In genomic region chr15:70950953-70951352, GRCh38 we compare ENCODE assay signal across 38 cellular contexts. TPM values are rescaled to one million over a fixed set of nuclear protein-coding genes. Genes with fewer than 3 reads are reported as not detected.
"Had no signal": no experiment of that assay in that cellular context is flagged by ENCODE, and none has a peak within 500 bp of the region (broad histone marks: within the 10 kb centered on the region; RNA-seq: fewer than 3 reads in every experiment).

No MANE protein-coding gene starts in this region.

- H3K4me3 Mint-ChIP-seq: activated naive CD4-positive, alpha-beta T cell treated with anti-CD3 and anti-CD28 coated beads for 36 hours; activated naive CD4-positive, alpha-beta T cell treated with anti-CD3 and anti-CD28 coated beads, Interleukin-2, amount 10 ng/mL, durations not matched to agents 7 days and 5 days; activated naive CD4-positive, alpha-beta T cell treated with anti-CD3 and anti-CD28 coated beads, Interleukin-2, amount 50 U/mL, for 24 hours; activated naive CD8-positive, alpha-beta T cell; activated naive CD8-positive, alpha-beta T cell treated with anti-CD3 and anti-CD28 coated beads for 36 hours; activated naive CD8-positive, alpha-beta T cell treated with anti-CD3 and anti-CD28 coated beads, Interleukin-2, amount 10 ng/mL, durations not matched to agents 7 days and 5 days; activated naive CD8-positive, alpha-beta T cell treated with anti-CD3 and anti-CD28 coated beads, Interleukin-2, amount 50 U/mL, for 24 hours; activated T-cell treated with anti-CD3 and anti-CD28 coated beads, Interleukin-2, amount 50 U/mL, for 4 hours; activated T-cell treated with anti-CD3 and anti-CD28 coated beads, Interleukin-2, amount 50 U/mL, for 72 hours; activated T-helper 1 cell treated with anti-CD3 and anti-CD28 coated beads, Interleukin-12 subunit alpha, Interleukin-12 subunit beta, Interleukin-2, Interleukin-4 antibody, amounts not matched to agents 30 ng/mL and 10 ng/mL and 1 ng/mL, durations not matched to agents 14 hours and 24 hours and 36 hours; activated T-helper 17 cell treated with anti-CD3 and anti-CD28 coated beads, Interleukin-2, amount 50 U/mL, for 72 hours; brain; central memory CD8-positive, alpha-beta T cell had no signal

- DNase-seq: activated effector memory CD4-positive, alpha-beta T cell treated with anti-CD3 and anti-CD28 coated beads, Interleukin-2, amount 50 U/mL, for 16 hours; activated effector memory CD4-positive, alpha-beta T cell treated with Interleukin-2 at 50 U/mL for 16 hours; activated gamma-delta T cell; activated gamma-delta T cell treated with Interleukin-2 at 50 U/mL for 16 hours; activated naive CD4-positive, alpha-beta T cell; activated naive CD4-positive, alpha-beta T cell treated with anti-CD3 and anti-CD28 coated beads for 36 hours; activated naive CD4-positive, alpha-beta T cell treated with anti-CD3 and anti-CD28 coated beads, Interleukin-2, amount 10 ng/mL, durations not matched to agents 7 days and 5 days; activated naive CD4-positive, alpha-beta T cell treated with anti-CD3 and anti-CD28 coated beads, Interleukin-2, amount 50 U/mL, for 16 hours; activated naive CD4-positive, alpha-beta T cell treated with Interleukin-2 at 50 U/mL for 16 hours; activated naive CD8-positive, alpha-beta T cell treated with anti-CD3 and anti-CD28 coated beads for 36 hours; activated naive CD8-positive, alpha-beta T cell treated with anti-CD3 and anti-CD28 coated beads, Interleukin-2, amount 10 ng/mL, durations not matched to agents 7 days and 5 days; activated naive CD8-positive, alpha-beta T cell treated with anti-CD3 and anti-CD28 coated beads, Interleukin-2, amount 50 U/mL, for 24 hours; activated T-cell treated with anti-CD3 and anti-CD28 coated beads, Interleukin-2, amount 50 U/mL, for 4 hours; activated T-cell treated with anti-CD3 and anti-CD28 coated beads, Interleukin-2, amount 50 U/mL, for 48 hours; activated T-cell treated with anti-CD3 and anti-CD28 coated beads, Interleukin-2, amount 50 U/mL, for 72 hours; adrenal gland; amniotic stem cell; amygdala; anterior cingulate cortex; aorta; body of pancreas; brain microvascular endothelial cell; caudate nucleus; central memory CD4-positive, alpha-beta T cell; cerebellar nuclear complex had no signal

- H3K4me1 Mint-ChIP-seq: activated naive CD4-positive, alpha-beta T cell treated with anti-CD3 and anti-CD28 coated beads, Interleukin-2, amount 10 ng/mL, durations not matched to agents 7 days and 5 days; activated naive CD4-positive, alpha-beta T cell treated with anti-CD3 and anti-CD28 coated beads, Interleukin-2, amount 50 U/mL, for 24 hours; activated naive CD8-positive, alpha-beta T cell treated with anti-CD3 and anti-CD28 coated beads for 36 hours; activated naive CD8-positive, alpha-beta T cell treated with anti-CD3 and anti-CD28 coated beads, Interleukin-2, amount 10 ng/mL, durations not matched to agents 7 days and 5 days; activated naive CD8-positive, alpha-beta T cell treated with anti-CD3 and anti-CD28 coated beads, Interleukin-2, amount 50 U/mL, for 24 hours; activated T-helper 17 cell treated with anti-CD3 and anti-CD28 coated beads, Interleukin-2, amount 50 U/mL, for 72 hours; brain; central memory CD8-positive, alpha-beta T cell had no signal

- H3K36me3 ChIP-seq: adrenal gland, ascending aorta, brain microvascular endothelial cell, breast epithelium, cardiac muscle cell had no signal

- FAIRE-seq: astrocyte, bronchial epithelial cell had no signal

- H3K27ac ChIP-seq: adrenal gland, ascending aorta, body of pancreas, brain microvascular endothelial cell, breast epithelium, cardiac muscle cell had no signal

- H3K4me3 ChIP-seq: adrenal gland, ascending aorta, body of pancreas, breast epithelium, cardiac muscle cell had no signal

- H3K36me3 Mint-ChIP-seq: activated naive CD4-positive, alpha-beta T cell treated with anti-CD3 and anti-CD28 coated beads, Interleukin-2, amount 10 ng/mL, durations not matched to agents 7 days and 5 days; activated naive CD4-positive, alpha-beta T cell treated with anti-CD3 and anti-CD28 coated beads, Interleukin-2, amount 50 U/mL, for 24 hours; activated naive CD8-positive, alpha-beta T cell; activated naive CD8-positive, alpha-beta T cell treated with anti-CD3 and anti-CD28 coated beads for 36 hours; activated naive CD8-positive, alpha-beta T cell treated with anti-CD3 and anti-CD28 coated beads, Interleukin-2, amount 10 ng/mL, durations not matched to agents 7 days and 5 days had no signal

- H3K9me3 Mint-ChIP-seq: activated naive CD4-positive, alpha-beta T cell treated with anti-CD3 and anti-CD28 coated beads, Interleukin-2, amount 10 ng/mL, durations not matched to agents 7 days and 5 days; activated naive CD8-positive, alpha-beta T cell treated with anti-CD3 and anti-CD28 coated beads, Interleukin-2, amount 10 ng/mL, durations not matched to agents 7 days and 5 days; activated T-helper 2 cell treated with anti-CD3 and anti-CD28 coated beads, Interferon-gamma antibody, Interleukin-2, Interleukin-4, amounts not matched to agents 10 μg/mL and 5 μg/mL and 100 μg/mL, durations not matched to agents 14 hours and 24 hours and 36 hours; central memory CD8-positive, alpha-beta T cell had no signal

- H3K9me3 ChIP-seq: body of pancreas had no signal

- ATAC-seq: activated naive CD4-positive, alpha-beta T cell treated with anti-CD3 and anti-CD28 coated beads, Interleukin-2, amount 50 U/mL, for 72 hours; activated naive CD8-positive, alpha-beta T cell treated with anti-CD3 and anti-CD28 coated beads, Interleukin-2, amount 50 U/mL, for 24 hours; activated T-cell treated with anti-CD3 and anti-CD28 coated beads, Interleukin-2, amount 50 U/mL, for 4 hours; activated T-cell treated with anti-CD3 and anti-CD28 coated beads, Interleukin-2, amount 50 U/mL, for 72 hours; activated T-helper 17 cell treated with anti-CD3 and anti-CD28 coated beads, Interleukin-2, amount 50 U/mL, for 72 hours; body of pancreas had no signal

- H3K4me1 ChIP-seq: adrenal gland, ascending aorta, body of pancreas, breast epithelium had no signal

- H3K27ac Mint-ChIP-seq: activated naive CD4-positive, alpha-beta T cell treated with anti-CD3 and anti-CD28 coated beads for 36 hours; activated naive CD4-positive, alpha-beta T cell treated with anti-CD3 and anti-CD28 coated beads, Interleukin-2, amount 10 ng/mL, durations not matched to agents 7 days and 5 days; activated naive CD4-positive, alpha-beta T cell treated with anti-CD3 and anti-CD28 coated beads, Interleukin-2, amount 50 U/mL, for 24 hours; activated naive CD4-positive, alpha-beta T cell treated with anti-CD3 and anti-CD28 coated beads, Interleukin-2, amount 50 U/mL, for 72 hours; activated naive CD8-positive, alpha-beta T cell; activated naive CD8-positive, alpha-beta T cell treated with anti-CD3 and anti-CD28 coated beads for 36 hours; activated naive CD8-positive, alpha-beta T cell treated with anti-CD3 and anti-CD28 coated beads, Interleukin-2, amount 10 ng/mL, durations not matched to agents 7 days and 5 days; activated naive CD8-positive, alpha-beta T cell treated with anti-CD3 and anti-CD28 coated beads, Interleukin-2, amount 50 U/mL, for 24 hours; activated T-cell treated with anti-CD3 and anti-CD28 coated beads, Interleukin-2, amount 50 U/mL, for 72 hours; activated T-helper 1 cell treated with anti-CD3 and anti-CD28 coated beads, Interleukin-12 subunit alpha, Interleukin-12 subunit beta, Interleukin-2, Interleukin-4 antibody, amounts not matched to agents 30 ng/mL and 10 ng/mL and 1 ng/mL, durations not matched to agents 14 hours and 24 hours and 36 hours; activated T-helper 17 cell treated with anti-CD3 and anti-CD28 coated beads, Interleukin-2, amount 50 U/mL, for 72 hours; activated T-helper 2 cell treated with anti-CD3 and anti-CD28 coated beads, Interferon-gamma antibody, Interleukin-2, Interleukin-4, amounts not matched to agents 10 μg/mL and 5 μg/mL and 100 μg/mL, durations not matched to agents 14 hours and 24 hours and 36 hours; brain had no signal

- H3K27me3 Mint-ChIP-seq: activated naive CD4-positive, alpha-beta T cell treated with anti-CD3 and anti-CD28 coated beads, Interleukin-2, amount 10 ng/mL, durations not matched to agents 7 days and 5 days; brain had no signal

RNA-seq across cellular contexts. Expression of gene LRRC49, which starts 58.3 kb away (rescaled TPM):
- total RNA-seq: activated naive CD4-positive, alpha-beta T cell treated with anti-CD3 and anti-CD28 coated beads for 36 hours; activated naive CD4-positive, alpha-beta T cell treated with anti-CD3 and anti-CD28 coated beads, Interleukin-2, amount 50 U/mL, for 72 hours; activated naive CD8-positive, alpha-beta T cell treated with anti-CD3 and anti-CD28 coated beads, Interleukin-2, amount 10 ng/mL, durations not matched to agents 7 days and 5 days; activated T-cell treated with anti-CD3 and anti-CD28 coated beads, Interleukin-2, amount 50 U/mL, for 4 hours; activated T-helper 1 cell treated with anti-CD3 and anti-CD28 coated beads, Interleukin-12 subunit alpha, Interleukin-12 subunit beta, Interleukin-2, Interleukin-4 antibody, amounts not matched to agents 30 ng/mL and 10 ng/mL and 1 ng/mL, durations not matched to agents 14 hours and 24 hours and 36 hours; activated T-helper 2 cell treated with anti-CD3 and anti-CD28 coated beads, Interferon-gamma antibody, Interleukin-2, Interleukin-4, amounts not matched to agents 10 μg/mL and 5 μg/mL and 100 μg/mL, durations not matched to agents 14 hours and 24 hours and 36 hours had no signal

RNA-seq across cellular contexts. Expression of gene THAP10, which starts 58.7 kb away (rescaled TPM):
- total RNA-seq: activated naive CD4-positive, alpha-beta T cell treated with anti-CD3 and anti-CD28 coated beads for 36 hours; activated naive CD8-positive, alpha-beta T cell treated with anti-CD3 and anti-CD28 coated beads, Interleukin-2, amount 10 ng/mL, durations not matched to agents 7 days and 5 days; activated T-cell treated with anti-CD3 and anti-CD28 coated beads, Interleukin-2, amount 50 U/mL, for 4 hours; activated T-helper 1 cell treated with anti-CD3 and anti-CD28 coated beads, Interleukin-12 subunit alpha, Interleukin-12 subunit beta, Interleukin-2, Interleukin-4 antibody, amounts not matched to agents 30 ng/mL and 10 ng/mL and 1 ng/mL, durations not matched to agents 14 hours and 24 hours and 36 hours had no signal
